23 cellular contexts compared by ENCODE assay signal in the genomic region with DNA sequence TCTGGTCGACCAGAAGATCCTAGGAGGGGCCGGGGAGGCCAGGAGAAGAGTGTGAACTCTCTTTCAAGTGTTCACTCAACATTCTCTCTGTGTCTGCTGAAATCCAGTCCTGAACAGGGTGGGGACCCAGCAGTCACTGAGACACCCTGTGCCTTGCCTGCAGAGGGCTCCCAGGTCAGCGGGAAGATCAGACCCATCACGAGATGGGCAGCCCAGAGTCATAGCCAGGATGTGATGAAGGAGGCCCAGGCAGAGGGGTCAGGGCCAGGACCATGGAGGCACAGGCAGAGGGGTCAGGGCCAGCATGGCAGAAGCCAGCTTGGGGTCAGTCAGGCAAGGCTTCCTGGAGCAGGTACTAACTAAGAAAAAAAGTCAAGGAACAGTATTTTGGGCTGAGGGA.
"Had no signal": no experiment of that assay in that cellular context is flagged by ENCODE, and none has a peak within 500 bp of the region (broad histone marks: within the 10 kb centered on the region; RNA-seq: fewer than 3 reads in every experiment).

No MANE protein-coding gene starts in this region.

- FAIRE-seq: HTR-8/SVneo had no signal

- ATAC-seq: Panc1, PC-3, Right ventricle myocardium inferior, SK-N-SH treated with all-trans-retinoic acid at 6 μM for 48 hours had no signal

- H3K4me1 ChIP-seq: SJCRH30 had no signal

- H3K9me3 ChIP-seq: SJCRH30 had no signal

- DNase-seq: Kasumi-1, KG1, MM.1S, NCI-H1092 treated with DMSO at 0.1 percent for 48 hours, NCI-H1436, NCI-H187, NCI-H2029, NCI-H2081 treated with DMSO at 0.1 percent for 48 hours, NCI-H2171, NCI-H226, NCI-H446, NCI-H510A, NCI-H524 treated with DMSO at 0.1 percent for 48 hours, NCI-H69, NCI-H774, PC-3, SHP77 treated with DMSO at 0.1 percent for 48 hours, SJCRH30 had no signal

- H3K27ac ChIP-seq: HL-60, SJCRH30 had no signal

- H3K4me3 ChIP-seq: SJCRH30 had no signal

- H3K27me3 ChIP-seq: SJCRH30 had no signal
